Comparison of ENCODE assay signal across 13 cellular contexts in genomic region chr21:42389449-42389835, GRCh38. TPM values are rescaled to one million over a fixed set of nuclear protein-coding genes. Genes with fewer than 3 reads are reported as not detected.
DNase-seq lines count a peak whose midpoint lies in the region; ATAC-seq and TF ChIP-seq lines count a peak whose summit lies in the region.
"Had no signal": no experiment of that assay in that cellular context is flagged by ENCODE, and none has a peak within 500 bp of the region (broad histone marks: within the 10 kb centered on the region; RNA-seq: fewer than 3 reads in every experiment).

No MANE protein-coding gene starts in this region.

- H3K27me3 ChIP-seq in BLaER1 treated with 17β-estradiol and CSF1 and Interleukin-3, amounts not matched to agents 10 nM and 100 nM, result no peaks in the 10 kb centered on the region; a peak in 1 of 22 replicates
- no peaks in the 10 kb centered on the region for H3K27me3 ChIP-seq in left lung

- peaks cover 0 to 8% (median 0%) of the 10 kb centered on the region in 11 experiments; a peak in 1 of 22 replicates for H3K36me3 ChIP-seq in BLaER1 treated with 17β-estradiol and CSF1 and Interleukin-3, amounts not matched to agents 10 nM and 100 nM
- no peaks in the 10 kb centered on the region for H3K36me3 ChIP-seq in left lung

- H4K20me1 ChIP-seq in BLaER1 treated with 17β-estradiol and CSF1 and Interleukin-3, amounts not matched to agents 10 nM and 100 nM, result no peaks in the 10 kb centered on the region

- H3K36me3 Mint-ChIP-seq in T-helper 17 cell (ENCODE audit: low read depth) (peaks cover 3% of the 10 kb centered on the region), nephron progenitor cell (ENCODE audit: low read depth) (no peaks in the 10 kb centered on the region)

- H3K27me3 Mint-ChIP-seq in T-helper 17 cell (no peaks in the 10 kb centered on the region), nephron progenitor cell (ENCODE audit: low read depth, poor library complexity) (peaks cover 31% of the 10 kb centered on the region)

- peaks cover 47% of the 10 kb centered on the region for H3K4me1 Mint-ChIP-seq in T-helper 17 cell
- H3K4me1 Mint-ChIP-seq in nephron progenitor cell, result peaks cover 59% of the 10 kb centered on the region

- H3K9me3 Mint-ChIP-seq in nephron progenitor cell, result peaks cover 32% of the 10 kb centered on the region

- H3K4me3 ChIP-seq in BLaER1 treated with 17β-estradiol and CSF1 and Interleukin-3, amounts not matched to agents 10 nM and 100 nM, result no peak overlapping the region
- H3K4me3 ChIP-seq in left lung, result no peak overlapping the region

- DNase-seq in HuH-7 (ENCODE audit: low spot score), result peak; percentile 45
- no peak for DNase-seq in T-helper 17 cell
- DNase-seq in left lung, result peak in 1 of 2 donors; percentile 45
- DNase-seq in nephron progenitor cell, result no peak
- no peak for DNase-seq in stimulated activated CD4-positive, alpha-beta T cell treated with anti-CD3 and anti-CD28 coated beads, Interleukin-2, amount 100 ng/mL, for 24 hours
- DNase-seq: activated T-cell treated with anti-CD3 and anti-CD28 coated beads, Interleukin-2, amount 50 U/mL, for 1 hour; right cardiac atrium had no signal

- H3K4me2 ChIP-seq in BLaER1 treated with 17β-estradiol and CSF1 and Interleukin-3, amounts not matched to agents 10 nM and 100 nM, result peak overlapping the region; percentile 59 to 81 (median 67)

- intact Hi-C loops in left lung (cut with DNase I), result no loop called here

- ATAC-seq in T-helper 17 cell (no peak), left lung (peak; percentile 82), HG02798 (IDR thresholded peaks at IDR 0.05; ENCODE audit: poor library complexity, unreplicated experiment) (no peak), GM19395 (IDR thresholded peaks at IDR 0.05; ENCODE audit: unreplicated experiment) (no peak)
- ATAC-seq: right cardiac atrium had no signal

- H3K27ac ChIP-seq in BLaER1 treated with 17β-estradiol and CSF1 and Interleukin-3, amounts not matched to agents 10 nM and 100 nM, result no peak overlapping the region
- no peak overlapping the region for H3K27ac ChIP-seq in left lung

- H3K4me3 Mint-ChIP-seq in T-helper 17 cell (peak overlapping the region; percentile 83), nephron progenitor cell (no peak overlapping the region)

- H3K9ac ChIP-seq in BLaER1 treated with 17β-estradiol and CSF1 and Interleukin-3, amounts not matched to agents 10 nM and 100 nM, result no peak overlapping the region

- no peaks in the 10 kb centered on the region for H3K9me3 ChIP-seq in BLaER1 treated with 17β-estradiol and CSF1 and Interleukin-3, amounts not matched to agents 10 nM and 100 nM (replicated peaks in 1 of 11)
- no peaks in the 10 kb centered on the region for H3K9me3 ChIP-seq in T-helper 17 cell (ENCODE audit: control insufficient read depth, low read length, poor library complexity, severe bottlenecking)
- no peaks in the 10 kb centered on the region for H3K9me3 ChIP-seq in left lung

- peaks cover 64 to 96% (median 75%) of the 10 kb centered on the region in 10 experiments for H3K4me1 ChIP-seq in BLaER1 treated with 17β-estradiol and CSF1 and Interleukin-3, amounts not matched to agents 10 nM and 100 nM
- H3K4me1 ChIP-seq in left lung, result peaks cover 0 to 21% of the 10 kb centered on the region in 2 donors

- TF ChIP-seq CTCF in left lung (IDR thresholded peaks at IDR 0.05), result no peak
- TF ChIP-seq CTCF in nephron progenitor cell (IDR thresholded peaks at IDR 0.05), result no peak

- H3K27ac Mint-ChIP-seq in T-helper 17 cell (peak overlapping the region; percentile 92), nephron progenitor cell (no peak overlapping the region)

RNA-seq across cellular contexts. Expression of gene TMPRSS3, which starts 6.4 kb away (rescaled TPM):
- total RNA-seq in T-helper 17 cell (1 to 10 TPM; 2.8 to 4.5 TPM), left lung (1 to 10 TPM; 2.9 to 4.8 TPM)
- total RNA-seq: HT1080, lung microvascular endothelial cell, right cardiac atrium had no signal

RNA-seq across cellular contexts. Expression of gene UBASH3A, which starts 14.3 kb away (rescaled TPM):
- total RNA-seq in T-helper 17 cell (10 to 100 TPM; 49.5 to 50.3 TPM), left lung (1 to 10 TPM in 1 of 2 donors, under 1 TPM in 1; 0.67 to 1.3 TPM)
- total RNA-seq: HT1080, lung microvascular endothelial cell, NCI-H460 had no signal

RNA-seq across cellular contexts. Expression of gene TFF1, which starts 23.1 kb away (rescaled TPM):
- total RNA-seq in T-helper 17 cell, result not detected
- total RNA-seq in left lung, result not detected
- total RNA-seq: HT1080, lung microvascular endothelial cell, NCI-H460, right cardiac atrium had no signal

RNA-seq across cellular contexts. Expression of gene TFF2, which starts 38.6 kb away (rescaled TPM):
- total RNA-seq in T-helper 17 cell (not detected), left lung (not detected)
- total RNA-seq: HT1080, lung microvascular endothelial cell, NCI-H460, right cardiac atrium had no signal

Comparison
In these comparisons a context has a peak if more than half of its experiments do, and no peak if none do; other contexts are left out.
1. RNA of gene UBASH3A, which starts 14.3 kb away (total RNA-seq): 49.5 to 50.3 TPM in T-helper 17 cell; 0.67 to 1.3 TPM in left lung; every median in the first group is over 10 times any median in the second.